20 cellular contexts compared by ENCODE assay signal in genomic region chr18:7683753-7684152, GRCh38.
DNase-seq lines count a peak whose midpoint lies in the region; ATAC-seq and TF ChIP-seq lines count a peak whose summit lies in the region.
"Had no signal": no experiment of that assay in that cellular context is flagged by ENCODE, and none has a peak within 500 bp of the region (broad histone marks: within the 10 kb centered on the region; RNA-seq: fewer than 3 reads in every experiment).

No MANE protein-coding gene starts in this region.

- H3K27me3 Mint-ChIP-seq in WTC11 (ENCODE audit: low read depth) = no peaks in the 10 kb centered on the region

- H3K27ac ChIP-seq in left ventricle myocardium inferior (replicated peaks) (peak overlapping the region; percentile 73), vagina (no peak overlapping the region)
- H3K27ac ChIP-seq: A549; BLaER1 treated with 17β-estradiol and CSF1 and Interleukin-3, amounts not matched to agents 10 nM and 100 nM; SJCRH30 had no signal

- H3K9me3 ChIP-seq in left ventricle myocardium inferior (replicated peaks) (no peaks in the 10 kb centered on the region), vagina (no peaks in the 10 kb centered on the region)
- H3K9me3 ChIP-seq: A549; BLaER1 treated with 17β-estradiol and CSF1 and Interleukin-3, amounts not matched to agents 10 nM and 100 nM; SJCRH30 had no signal

- peaks cover 30% of the 10 kb centered on the region for H3K4me1 Mint-ChIP-seq in WTC11

- no peak overlapping the region for H3K4me3 Mint-ChIP-seq in WTC11

- no peak for TF ChIP-seq POLR2A in vagina (IDR thresholded peaks at IDR 0.05)

- POLR2A ChIA-PET in WTC11 (lab: Charles Lee) = no interaction called here

- no peak overlapping the region for H3K4me3 ChIP-seq in left ventricle myocardium inferior
- H3K4me3 ChIP-seq in vagina = no peak overlapping the region
- H3K4me3 ChIP-seq: A549; BLaER1 treated with 17β-estradiol and CSF1 and Interleukin-3, amounts not matched to agents 10 nM and 100 nM; HAP-1; K562; SJCRH30 had no signal

- no peaks in the 10 kb centered on the region for H3K9me3 Mint-ChIP-seq in WTC11

- ATAC-seq in WTC11 (peak; percentile 96), GM18517 (IDR thresholded peaks at IDR 0.05; ENCODE audit: unreplicated experiment) (no peak)
- ATAC-seq: A549, K562 had no signal

- peaks cover 84% of the 10 kb centered on the region for H3K4me1 ChIP-seq in left ventricle myocardium inferior
- H3K4me1 ChIP-seq in vagina = no peaks in the 10 kb centered on the region
- H3K4me1 ChIP-seq: HAP-1 had no signal

- H3K27me3 ChIP-seq in left ventricle myocardium inferior (ENCODE audit: low read depth) = no peaks in the 10 kb centered on the region
- no peaks in the 10 kb centered on the region for H3K27me3 ChIP-seq in vagina
- H3K27me3 ChIP-seq: BLaER1 treated with 17β-estradiol and CSF1 and Interleukin-3, amounts not matched to agents 10 nM and 100 nM; SJCRH30 had no signal

- CTCF ChIA-PET in WTC11 (lab: Charles Lee) = interaction anchor here (1.0 to 1.1 kb wide), 4 partner anchors 18 to 106 kb away, joined by 3 read pairs; no protein-coding TSS in a partner anchor

- TF ChIP-seq CTCF in WTC11 (IDR thresholded peaks at IDR 0.05) = no peak
- TF ChIP-seq CTCF in left ventricle myocardium inferior (IDR thresholded peaks at IDR 0.05; ENCODE audit: borderline replicate concordance) = no peak
- no peak for TF ChIP-seq CTCF in vagina (IDR thresholded peaks at IDR 0.05)

- no peaks in the 10 kb centered on the region for H3K36me3 ChIP-seq in left ventricle myocardium inferior
- H3K36me3 ChIP-seq in vagina = no peaks in the 10 kb centered on the region
- H3K36me3 ChIP-seq: BLaER1 treated with 17β-estradiol and CSF1 and Interleukin-3, amounts not matched to agents 10 nM and 100 nM; HAP-1; SJCRH30 had no signal

- peak; percentile 86 for DNase-seq in ELF-1 (ENCODE audit: low read depth, low spot score)
- DNase-seq in WTC11 (ENCODE audit: low spot score) = peak; percentile 54
- no peak for DNase-seq in left ventricle myocardium inferior
- peak; percentile 68 for DNase-seq in islet precursor cell
- no peak for DNase-seq in GM03348 (ENCODE audit: low spot score)
- DNase-seq in vagina (ENCODE audit: extremely low spot score in 2 of 2) = no peak
- no peak for DNase-seq in nucleus accumbens (lab: John Stamatoyannopoulos, UW)
- DNase-seq: GF-D8; NCI-H1417 treated with DMSO at 0.1 percent for 48 hours; NCI-H1930; NCI-H2171 treated with DMSO at 0.1 percent for 48 hours; NCI-H446 treated with DMSO at 0.1 percent for 48 hours; NK-92 treated with Interleukin-12 subunit alpha and Interleukin-12 subunit beta, amount 100 ng/mL, for 24 hours; OCI-M1; SJCRH30 had no signal

- H3K36me3 Mint-ChIP-seq in WTC11 = no peaks in the 10 kb centered on the region

- H3K27ac Mint-ChIP-seq in WTC11 = no peak overlapping the region

- intact Hi-C loops in left ventricle myocardium inferior (cut with micrococcal nuclease) = no loop called here
- intact Hi-C loops in vagina (cut with DNase I) = no loop called here

TF ChIP-seq in WTC11, 78 proteins besides CTCF, POLR2A, EP300 and RAD21:
- TF ChIP-seq ZNF532 (CRISPR knock-in tag; IDR thresholded peaks at IDR 0.05; ENCODE audit: borderline replicate concordance) = no peak
- no peak for TF ChIP-seq GTF2I (CRISPR knock-in tag; conservative IDR thresholded peaks at IDR 0.05)
- TF ChIP-seq TEAD1 (CRISPR knock-in tag; IDR thresholded peaks at IDR 0.05) = no peak
- TF ChIP-seq NR1H2 (CRISPR knock-in tag; IDR thresholded peaks at IDR 0.05) = no peak
- no peak for TF ChIP-seq TP53 (CRISPR knock-in tag; IDR thresholded peaks at IDR 0.05)
- TF ChIP-seq CDX4 (CRISPR knock-in tag; IDR thresholded peaks at IDR 0.05; ENCODE audit: borderline replicate concordance) = no peak
- no peak for TF ChIP-seq RELA (CRISPR knock-in tag; IDR thresholded peaks at IDR 0.05; ENCODE audit: borderline replicate concordance)
- TF ChIP-seq IRF1 (CRISPR knock-in tag; IDR thresholded peaks at IDR 0.05) = no peak
- no peak for TF ChIP-seq ERG (CRISPR knock-in tag; IDR thresholded peaks at IDR 0.05)
- TF ChIP-seq ZBTB21 (CRISPR knock-in tag; IDR thresholded peaks at IDR 0.05; ENCODE audit: borderline replicate concordance) = no peak
- no peak for TF ChIP-seq IRF2 (CRISPR knock-in tag; IDR thresholded peaks at IDR 0.05; ENCODE audit: borderline replicate concordance, low read depth)

Comparison
In these comparisons a context has a peak if more than half of its experiments do, and no peak if none do; other contexts are left out.
1. DNase-seq: peak in ELF-1 (single experiment), WTC11 (single experiment) and islet precursor cell (single experiment); none in left ventricle myocardium inferior (single experiment), GM03348 (single experiment), vagina (0 of 2) and nucleus accumbens (0 of 56).